17 cellular contexts compared by ENCODE assay signal in the genomic region with DNA sequence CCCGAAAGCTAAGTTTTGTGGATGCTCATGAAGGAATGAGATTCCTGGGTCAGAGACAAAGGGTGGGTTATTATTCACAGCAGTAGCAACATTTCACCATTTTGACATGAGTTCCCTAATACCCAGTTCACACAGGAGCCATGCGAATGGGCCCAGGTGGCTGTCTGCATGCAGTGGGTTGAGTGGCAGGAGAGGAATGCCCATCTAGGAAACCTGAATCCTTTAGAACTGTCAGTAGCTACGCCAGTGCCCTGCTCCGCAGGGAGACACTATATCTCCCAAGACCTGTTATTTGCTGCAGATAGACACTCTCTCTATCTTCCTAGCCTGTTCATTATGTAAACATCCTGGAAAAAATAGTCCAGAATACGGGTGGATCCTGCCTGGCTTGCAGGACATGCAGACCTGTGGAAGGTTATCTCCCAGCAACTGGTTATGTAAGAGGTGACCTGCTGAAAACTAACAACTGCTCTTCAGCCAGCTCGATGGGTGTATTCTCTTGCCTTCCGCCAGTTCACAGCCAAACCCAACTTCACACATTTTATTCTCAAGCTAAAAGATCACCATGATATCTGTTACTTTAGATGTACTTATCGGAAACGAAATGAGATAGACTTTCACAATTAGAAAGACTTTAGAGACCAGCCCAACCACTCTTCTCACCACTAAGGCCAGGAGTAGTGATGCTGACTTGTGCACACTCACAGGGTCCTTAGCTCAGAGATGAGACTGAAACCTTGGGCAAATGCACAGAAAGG. TPM values are rescaled to one million over a fixed set of nuclear protein-coding genes. Genes with fewer than 3 reads are reported as not detected.
DNase-seq lines count a peak whose midpoint lies in the region; ATAC-seq, FAIRE-seq and TF ChIP-seq lines count a peak whose summit lies in the region.
"Had no signal": no experiment of that assay in that cellular context is flagged by ENCODE, and none has a peak within 500 bp of the region (broad histone marks: within the 10 kb centered on the region; RNA-seq: fewer than 3 reads in every experiment).

No MANE protein-coding gene starts in this region.

- no peak for TF ChIP-seq EP300 in stomach (IDR thresholded peaks at IDR 0.05)

- CTCF ChIA-PET in activated naive CD4-positive, alpha-beta T cell treated with anti-CD3 and anti-CD28 coated beads, Interleukin-2, amount 10 ng/mL, durations not matched to agents 7 days and 5 days (lab: Charles Lee): interaction anchor here (1.0 to 1.4 kb wide), 2 partner anchors 11 to 28 kb away, joined by 4 read pairs; no protein-coding TSS in a partner anchor
- CTCF ChIA-PET in Panc1 (lab: Charles Lee): interaction anchor here (0.8 kb wide), 1 partner anchor 138 kb away, joined by 3 read pairs; no protein-coding TSS in a partner anchor

- H3K9me3 ChIP-seq in Panc1 (ENCODE audit: control insufficient read depth, insufficient read depth, low read depth, low read length): no peaks in the 10 kb centered on the region
- no peaks in the 10 kb centered on the region for H3K9me3 ChIP-seq in stomach
- H3K9me3 ChIP-seq: Peyer's patch had no signal

- intact Hi-C loops in Panc1 (cut with micrococcal nuclease; ENCODE audit: unreplicated experiment): no loop called here
- intact Hi-C loops in stomach (cut with DNase I; ENCODE audit: low total_unique reads): no loop called here

- in situ Hi-C loops in Panc1 (cut with HindIII; ENCODE audit: low pct_unique_long_range_greater_than_20kb, low sequenced_read_pairs): no loop called here

- POLR2A ChIA-PET in Panc1 (lab: Charles Lee): interaction anchor here (0.6 kb wide), 1 partner anchor 81 kb away, joined by 3 read pairs; no protein-coding TSS in a partner anchor

- no peak for DNase-seq in activated naive CD4-positive, alpha-beta T cell treated with anti-CD3 and anti-CD28 coated beads, Interleukin-2, amount 10 ng/mL, durations not matched to agents 7 days and 5 days
- no peak for DNase-seq in activated naive CD4-positive, alpha-beta T cell treated with Interleukin-2 at 50 U/mL for 16 hours
- DNase-seq in Panc1 (ENCODE audit: low read depth, low spot score) (no peak), left lobe of liver (ENCODE audit: low spot score) (no peak), stomach (no peak), urothelium cell line (ENCODE audit: low spot score) (no peak), A172 (ENCODE audit: low spot score) (no peak)
- DNase-seq: AML-193; effector CD8-positive, alpha-beta T cell; foreskin melanocyte; H7; kidney glomerular epithelial cell; MM.1S; Peyer's patch; stimulated activated CD4-positive, alpha-beta T cell treated with anti-CD3 and anti-CD28 coated beads, Interleukin-12 subunit alpha, Interleukin-12 subunit beta, amount 100 ng/mL, for 4 hours had no signal

- H3K27ac ChIP-seq in Panc1 (ENCODE audit: low read length) (peak overlapping the region; percentile 36; the same call in 1 of the 2 replicates), stomach (peak overlapping the region in 3 of 5 donors; percentile 13 to 83 (median 14))

- 79 to 90% (median 84%) methylated on average over 9 of the region's 9 CpGs for WGBS in stomach, 5 donors

- no peak for TF ChIP-seq POLR2A in stomach (IDR thresholded peaks at IDR 0.05)

- peaks cover 66% of the 10 kb centered on the region for H3K36me3 Mint-ChIP-seq in activated naive CD4-positive, alpha-beta T cell treated with anti-CD3 and anti-CD28 coated beads, Interleukin-2, amount 10 ng/mL, durations not matched to agents 7 days and 5 days

- peak overlapping the region; percentile 66 for H3K27ac Mint-ChIP-seq in activated naive CD4-positive, alpha-beta T cell treated with anti-CD3 and anti-CD28 coated beads, Interleukin-2, amount 10 ng/mL, durations not matched to agents 7 days and 5 days

- no peaks in the 10 kb centered on the region for H3K9me3 Mint-ChIP-seq in activated naive CD4-positive, alpha-beta T cell treated with anti-CD3 and anti-CD28 coated beads, Interleukin-2, amount 10 ng/mL, durations not matched to agents 7 days and 5 days
- H3K9me3 Mint-ChIP-seq: neural crest cell had no signal

- no TSS peak for BruUV-seq in Panc1 (replicated peaks; lab: Mats Ljungman, UMichigan)

- no peaks in the 10 kb centered on the region for H3K27me3 Mint-ChIP-seq in activated naive CD4-positive, alpha-beta T cell treated with anti-CD3 and anti-CD28 coated beads, Interleukin-2, amount 10 ng/mL, durations not matched to agents 7 days and 5 days

- H3K4me3 Mint-ChIP-seq in activated naive CD4-positive, alpha-beta T cell treated with anti-CD3 and anti-CD28 coated beads, Interleukin-2, amount 10 ng/mL, durations not matched to agents 7 days and 5 days: no peak overlapping the region
- H3K4me3 Mint-ChIP-seq: neural crest cell had no signal

- H3K4me3 ChIP-seq in Panc1 (ENCODE audit: low read depth in 2 of 2, low read length in 2 of 2) (no peak overlapping the region), stomach (no peak overlapping the region)
- H3K4me3 ChIP-seq: Peyer's patch had no signal

- no peaks in the 10 kb centered on the region for H3K27me3 ChIP-seq in Panc1 (ENCODE audit: control insufficient read depth, insufficient read depth, low read length)
- H3K27me3 ChIP-seq in stomach: no peaks in the 10 kb centered on the region
- H3K27me3 ChIP-seq: Peyer's patch had no signal

- TF ChIP-seq CTCF in Panc1 (IDR thresholded peaks at IDR 0.05): no peak
- TF ChIP-seq CTCF in stomach (IDR thresholded peaks at IDR 0.05): no peak

- H3K4me1 Mint-ChIP-seq in activated naive CD4-positive, alpha-beta T cell treated with anti-CD3 and anti-CD28 coated beads, Interleukin-2, amount 10 ng/mL, durations not matched to agents 7 days and 5 days: peaks cover 76% of the 10 kb centered on the region

- H3K36me3 ChIP-seq in Panc1 (ENCODE audit: control insufficient read depth, insufficient read depth, low read length) (no peaks in the 10 kb centered on the region), stomach (peaks cover 0 to 11% (median 4%) of the 10 kb centered on the region in 4 donors)
- H3K36me3 ChIP-seq: Peyer's patch had no signal

- peaks cover 52% of the 10 kb centered on the region for H3K4me1 ChIP-seq in Panc1 (ENCODE audit: control insufficient read depth, insufficient read depth, low read length)
- H3K4me1 ChIP-seq in stomach: peaks cover 28 to 85% (median 61%) of the 10 kb centered on the region in 4 donors

- no peak for FAIRE-seq in urothelium cell line (lab: Jason Lieb, UNC)

- ATAC-seq in Panc1: no peak
- peak; percentile 83 for ATAC-seq in left lobe of liver
- no peak for ATAC-seq in HG02642 (IDR thresholded peaks at IDR 0.05; ENCODE audit: poor library complexity, unreplicated experiment)

RNA-seq across cellular contexts. Expression of a gene that starts 59.1 kb away (rescaled TPM):
- total RNA-seq in Panc1 (2021; ENCODE audit: unreplicated experiment) (88.8 TPM), left lobe of liver (24.1 TPM), stomach (100 to 1,000 TPM in 1 of 5 donors, 10 to 100 TPM in 4; 30.4 to 407 (median 43.8) TPM)
- polyA plus RNA-seq in Panc1 (2012; ENCODE audit: insufficient read length): 59.2 TPM
- polyA plus RNA-seq in stomach: 10 to 100 TPM in 1 of 3 donors, 1 to 10 TPM in 2; 7.9 to 16.8 (median 8.1) TPM
- total RNA-seq in A172 (2014; rRNA removed; shearing (Covaris generic)): not detected in 2 replicates

Comparison
In these comparisons a context has a peak if more than half of its experiments do, and no peak if none do; other contexts are left out.
1. RNA of a gene that starts 59.1 kb away (total RNA-seq): 88.8 TPM in Panc1 (single experiment), 30.4 to 407 TPM in stomach and 24.1 TPM in left lobe of liver (single experiment); not detected in A172; every median in the first group is over 10 times any median in the second.